28 cellular contexts compared by ENCODE assay signal in the genomic region with DNA sequence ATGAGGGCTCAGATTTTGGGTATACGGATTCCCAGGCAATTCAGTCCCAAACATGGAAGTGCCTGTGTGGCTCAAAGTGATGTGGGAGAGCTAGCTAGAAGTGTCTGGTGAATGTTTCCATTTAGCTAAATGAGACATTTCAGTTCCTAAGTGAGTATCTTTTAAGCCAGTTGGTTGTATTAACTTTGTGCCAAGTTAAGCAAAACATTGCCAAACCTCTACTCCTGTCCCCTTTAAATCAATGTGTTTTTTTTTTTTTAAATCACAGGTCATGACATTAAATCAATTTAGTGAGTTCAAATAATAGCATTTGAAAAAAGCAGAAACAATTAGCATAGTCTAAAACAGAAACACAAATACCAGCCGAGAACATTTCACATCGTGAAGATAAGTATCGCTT.
"Had no signal": no experiment of that assay in that cellular context is flagged by ENCODE, and none has a peak within 500 bp of the region (broad histone marks: within the 10 kb centered on the region; RNA-seq: fewer than 3 reads in every experiment).

No MANE protein-coding gene starts in this region.

- H3K27me3 ChIP-seq: colonic mucosa, dorsolateral prefrontal cortex, esophagus muscularis mucosa, esophagus squamous epithelium, gastrocnemius medialis, gastroesophageal sphincter, heart left ventricle, heart right ventricle had no signal

- H3K36me3 ChIP-seq: colonic mucosa, esophagus muscularis mucosa, esophagus squamous epithelium, gastrocnemius medialis, gastroesophageal sphincter, heart left ventricle, heart right ventricle had no signal

- H3K9me3 ChIP-seq: colonic mucosa, esophagus muscularis mucosa, esophagus squamous epithelium, gastrocnemius medialis, gastroesophageal sphincter, heart left ventricle, heart right ventricle had no signal

- DNase-seq: colonic mucosa; cortex of kidney; dermis blood vessel endothelial cell; dorsolateral prefrontal cortex; effector CD4-positive, alpha-beta T cell; effector CD8-positive, alpha-beta T cell; effector memory CD4-positive, alpha-beta T cell; effector memory CD8-positive, alpha-beta T cell; endodermal cell; erythroblast; esophagus squamous epithelium; foreskin fibroblast; foreskin keratinocyte; foreskin melanocyte; gastrocnemius medialis; glutamatergic neuron; head of caudate nucleus; heart left ventricle; heart right ventricle had no signal

- ATAC-seq: effector memory CD8-positive, alpha-beta T cell; esophagus mucosa; foreskin keratinocyte; gastrocnemius medialis; gastroesophageal sphincter; heart left ventricle; heart right ventricle had no signal

- H3K4me1 ChIP-seq: colonic mucosa, esophagus squamous epithelium, gastroesophageal sphincter had no signal

- H3K27ac ChIP-seq: colonic mucosa, coronary artery, epithelial cell of prostate, esophagus muscularis mucosa, esophagus squamous epithelium, foreskin keratinocyte, gastrocnemius medialis, gastroesophageal sphincter, heart right ventricle had no signal

- FAIRE-seq: colon, endometrium, endothelial cell of umbilical vein, frontal cortex had no signal

- H3K4me3 ChIP-seq: colonic mucosa, coronary artery, dorsolateral prefrontal cortex, esophagus muscularis mucosa, esophagus squamous epithelium, gastrocnemius medialis, gastroesophageal sphincter, heart left ventricle, heart right ventricle had no signal
